In genomic region chr17:32813021-32813420, GRCh38 we compare ENCODE assay signal across 24 cellular contexts.
A peak's percentile ranks its signal among the peaks of the same experiment; 100 is the strongest.
DNase-seq lines count a peak whose midpoint lies in the region; ATAC-seq and TF ChIP-seq lines count a peak whose summit lies in the region.
"Had no signal": no experiment of that assay in that cellular context is flagged by ENCODE, and none has a peak within 500 bp of the region (broad histone marks: within the 10 kb centered on the region; RNA-seq: fewer than 3 reads in every experiment).

No MANE protein-coding gene starts in this region.

- no peak for TF ChIP-seq POLR2A in breast epithelium (IDR thresholded peaks at IDR 0.05)

- no peaks in the 10 kb centered on the region for H3K27me3 Mint-ChIP-seq in MCF 10A (ENCODE audit: insufficient read depth, unreplicated experiment)
- H3K27me3 Mint-ChIP-seq: effector memory CD8-positive, alpha-beta T cell had no signal

- TF ChIP-seq CTCF in MCF 10A (IDR thresholded peaks at IDR 0.05; ENCODE audit: unreplicated experiment) (no peak), breast epithelium (IDR thresholded peaks at IDR 0.05) (no peak), astrocyte of the spinal cord (IDR thresholded peaks at IDR 0.05; ENCODE audit: low read depth, low read length) (no peak), foreskin keratinocyte (conservative IDR thresholded peaks at IDR 0.05) (peak; percentile 18), WERI-Rb-1 (IDR thresholded peaks at IDR 0.05; ENCODE audit: low read depth, low read length) (no peak)

- BruUV-seq in MCF 10A (replicated peaks; lab: Mats Ljungman, UMichigan) = no TSS peak

- H3K27ac Mint-ChIP-seq in MCF 10A (ENCODE audit: low read depth, unreplicated experiment) = peak overlapping the region; percentile 50
- H3K27ac Mint-ChIP-seq: activated CD4-positive, alpha-beta T cell treated with anti-CD3 and anti-CD28 coated beads, Interleukin-2, amount 10 ng/mL, durations not matched to agents 24 days and 14 days; effector memory CD8-positive, alpha-beta T cell; natural killer cell had no signal

- no peak overlapping the region for H3K4me3 Mint-ChIP-seq in MCF 10A (ENCODE audit: unreplicated experiment)
- H3K4me3 Mint-ChIP-seq: activated CD4-positive, alpha-beta T cell treated with anti-CD3 and anti-CD28 coated beads, Interleukin-2, amount 10 ng/mL, durations not matched to agents 24 days and 14 days; CD4-positive, CD25-positive, alpha-beta regulatory T cell; effector memory CD8-positive, alpha-beta T cell; natural killer cell had no signal

- H3K4me3 ChIP-seq in breast epithelium = no peak overlapping the region
- no peak overlapping the region for H3K4me3 ChIP-seq in astrocyte of the spinal cord (ENCODE audit: low read depth, low read length)
- no peak overlapping the region for H3K4me3 ChIP-seq in WERI-Rb-1 (ENCODE audit: low read depth, low read length)
- H3K4me3 ChIP-seq: upper lobe of left lung had no signal

- CTCF ChIA-PET in MCF 10A (lab: Yijun Ruan, JAX) = interaction anchor here (0.6 to 2.2 kb wide), 3 partner anchors 20 to 64 kb away, joined by 3 to 13 read pairs (median 4); partner anchors contain the start of gene MYO1D

- POLR2A ChIA-PET in MCF 10A (lab: Yijun Ruan, JAX) = interaction anchor here (0.7 to 1.6 kb wide), 4 partner anchors 9 to 304 kb away, joined by 3 to 6 read pairs (median 4); no protein-coding TSS in a partner anchor

- H3K9me3 ChIP-seq in breast epithelium = no peaks in the 10 kb centered on the region
- H3K9me3 ChIP-seq in WERI-Rb-1 (ENCODE audit: severe bottlenecking) = no peaks in the 10 kb centered on the region
- H3K9me3 ChIP-seq: upper lobe of left lung had no signal

- H3K27ac ChIP-seq in breast epithelium = no peak overlapping the region
- no peak overlapping the region for H3K27ac ChIP-seq in foreskin keratinocyte
- H3K27ac ChIP-seq in WERI-Rb-1 = no peak overlapping the region
- H3K27ac ChIP-seq: 22Rv1, upper lobe of left lung had no signal

- no peaks in the 10 kb centered on the region for H3K4me1 ChIP-seq in breast epithelium
- peaks cover 7% of the 10 kb centered on the region for H3K4me1 ChIP-seq in foreskin keratinocyte
- H3K4me1 ChIP-seq: upper lobe of left lung had no signal

- H3K36me3 Mint-ChIP-seq in MCF 10A (ENCODE audit: insufficient read depth, unreplicated experiment) = no peaks in the 10 kb centered on the region
- H3K36me3 Mint-ChIP-seq: natural killer cell had no signal

- no peaks in the 10 kb centered on the region for H3K27me3 ChIP-seq in breast epithelium
- H3K27me3 ChIP-seq in foreskin keratinocyte = no peaks in the 10 kb centered on the region
- no peaks in the 10 kb centered on the region for H3K27me3 ChIP-seq in WERI-Rb-1 (ENCODE audit: insufficient read depth, low read depth, severe bottlenecking)
- H3K27me3 ChIP-seq: upper lobe of left lung had no signal

- in situ Hi-C loops in astrocyte of the spinal cord (cut with HindIII; ENCODE audit: low sequenced_read_pairs) = no loop called here

- intact Hi-C loops in MCF 10A (cut with micrococcal nuclease) (no loop called here), breast epithelium (cut with DNase I; ENCODE audit: low total_unique reads) (no loop called here)

- peaks cover 16% of the 10 kb centered on the region for H3K4me1 Mint-ChIP-seq in MCF 10A (ENCODE audit: insufficient read depth, unreplicated experiment)

- ATAC-seq in foreskin keratinocyte (peak; percentile 68), HG03457 (IDR thresholded peaks at IDR 0.05; ENCODE audit: unreplicated experiment) (no peak), HG03342 (IDR thresholded peaks at IDR 0.05; ENCODE audit: unreplicated experiment) (no peak)
- ATAC-seq: effector memory CD8-positive, alpha-beta T cell; natural killer cell; sciatic nerve had no signal

- no peaks in the 10 kb centered on the region for H3K36me3 ChIP-seq in breast epithelium
- H3K36me3 ChIP-seq in WERI-Rb-1 = no peaks in the 10 kb centered on the region
- H3K36me3 ChIP-seq: upper lobe of left lung had no signal

- H3K9me3 Mint-ChIP-seq in MCF 10A (ENCODE audit: unreplicated experiment) = no peaks in the 10 kb centered on the region
- H3K9me3 Mint-ChIP-seq: activated CD4-positive, alpha-beta T cell treated with anti-CD3 and anti-CD28 coated beads, Interleukin-2, amount 10 ng/mL, durations not matched to agents 24 days and 14 days; CD4-positive, CD25-positive, alpha-beta regulatory T cell; effector memory CD8-positive, alpha-beta T cell; natural killer cell had no signal

- DNase-seq in MCF 10A (ENCODE audit: unreplicated experiment) (peak; percentile 38), breast epithelium (ENCODE audit: low spot score in 2 of 2) (no peak), astrocyte of the spinal cord (ENCODE audit: low read depth, low spot score) (peak; percentile 19), foreskin keratinocyte (peak; percentile 50 to 69), GDM1 (lab: John Stamatoyannopoulos, UW) (no peak), WERI-Rb-1 (no peak)
- DNase-seq: activated CD4-positive, alpha-beta T cell treated with anti-CD3 and anti-CD28 coated beads, Interleukin-2, amount 10 ng/mL, durations not matched to agents 24 days and 14 days; activated CD8-positive, alpha-beta memory T cell treated with anti-CD3 and anti-CD28 coated beads, Interleukin-2, amount 50 U/mL, for 48 hours; activated gamma-delta T cell treated with Interleukin-2 at 50 U/mL for 16 hours; amniotic stem cell; CD4-positive, CD25-positive, alpha-beta regulatory T cell; DND-41; effector memory CD8-positive, alpha-beta T cell; Kasumi-1; natural killer cell; NCI-H526 treated with DMSO at 0.1 percent for 48 hours; Right ventricle myocardium superior; stimulated activated CD4-positive, alpha-beta T cell treated with anti-CD3 and anti-CD28 coated beads, Interleukin-1b, Interleukin-23, amount 100 ng/mL, for 48 hours; stimulated activated naive CD4-positive, alpha-beta T cell treated with Interleukin-2 at 50 U/mL for 16 hours; upper lobe of left lung had no signal

Comparison
In these comparisons a context has a peak if more than half of its experiments do, and no peak if none do; other contexts are left out.
1. DNase-seq: peak in MCF 10A (single experiment), astrocyte of the spinal cord (single experiment) and foreskin keratinocyte (2 of 2); none in breast epithelium (0 of 2), GDM1 (single experiment) and WERI-Rb-1 (single experiment).